In the genomic region with DNA sequence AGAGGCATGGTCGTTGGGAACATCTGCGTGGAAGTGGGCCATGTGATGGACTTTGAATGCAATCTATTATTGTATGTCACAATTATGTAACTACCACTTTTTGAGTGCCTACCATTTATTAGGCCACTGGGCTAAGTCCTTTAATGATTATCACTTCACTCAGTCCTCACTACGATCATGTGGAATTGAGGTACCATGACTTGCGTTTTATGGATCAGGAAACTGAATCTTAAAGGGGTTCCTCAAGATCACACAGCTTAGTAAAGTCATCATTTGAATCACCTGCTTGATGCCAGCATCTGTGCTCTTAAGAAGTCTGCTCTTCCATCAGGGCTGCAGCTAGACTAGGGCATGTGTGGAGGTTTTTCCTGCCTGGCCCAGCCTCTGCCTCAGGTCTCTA, we compare ENCODE assay signal across 19 cellular contexts.
"Had no signal": no experiment of that assay in that cellular context is flagged by ENCODE, and none has a peak within 500 bp of the region (broad histone marks: within the 10 kb centered on the region; RNA-seq: fewer than 3 reads in every experiment).

No MANE protein-coding gene starts in this region.

- H3K4me3 ChIP-seq: coronary artery, mucosa of descending colon, SJSA1, tibial artery had no signal

- H3K27me3 Mint-ChIP-seq: activated CD8-positive, alpha-beta memory T cell treated with anti-CD3 and anti-CD28 coated beads, Interleukin-2, amount 10 ng/mL, durations not matched to agents 7 days and 5 days; activated T-helper 17 cell treated with anti-CD3 and anti-CD28 coated beads, Interleukin-2, amount 50 U/mL, for 72 hours; central memory CD8-positive, alpha-beta T cell; naive thymus-derived CD4-positive, alpha-beta T cell had no signal

- H3K4me1 Mint-ChIP-seq: activated CD8-positive, alpha-beta memory T cell treated with anti-CD3 and anti-CD28 coated beads, Interleukin-2, amount 10 ng/mL, durations not matched to agents 7 days and 5 days; activated T-helper 17 cell treated with anti-CD3 and anti-CD28 coated beads, Interleukin-2, amount 50 U/mL, for 72 hours; central memory CD8-positive, alpha-beta T cell had no signal

- H3K27ac Mint-ChIP-seq: activated CD8-positive, alpha-beta memory T cell treated with anti-CD3 and anti-CD28 coated beads, Interleukin-2, amount 10 ng/mL, durations not matched to agents 7 days and 5 days; activated T-helper 17 cell treated with anti-CD3 and anti-CD28 coated beads, Interleukin-2, amount 50 U/mL, for 72 hours; stimulated activated memory B cell treated with anti-CD40 and anti-IgM and Interleukin-4, amounts not matched to agents 10 μg/mL and 1 μg/mL and 100 μg/mL, for 72 hours had no signal

- DNase-seq: activated CD4-positive, alpha-beta T cell treated with anti-CD3 and anti-CD28 coated beads for 48 hours; activated CD8-positive, alpha-beta memory T cell treated with anti-CD3 and anti-CD28 coated beads, Interleukin-2, amount 10 ng/mL, durations not matched to agents 7 days and 5 days; activated naive CD4-positive, alpha-beta T cell treated with anti-CD3 and anti-CD28 coated beads, Interleukin-2, amount 50 U/mL, for 16 hours; anterior cingulate cortex; brain microvascular endothelial cell; mucosa of descending colon; naive thymus-derived CD4-positive, alpha-beta T cell; stimulated activated CD4-positive, alpha-beta T cell treated with anti-CD3 and anti-CD28 coated beads, Interleukin-12 subunit alpha, Interleukin-12 subunit beta, amount 100 ng/mL, for 4 hours; tibial artery had no signal

- ATAC-seq: activated CD8-positive, alpha-beta memory T cell treated with anti-CD3 and anti-CD28 coated beads, Interleukin-2, amount 10 ng/mL, durations not matched to agents 7 days and 5 days; activated T-helper 17 cell treated with anti-CD3 and anti-CD28 coated beads, Interleukin-2, amount 50 U/mL, for 72 hours; esophagus mucosa; left lobe of liver; mucosa of descending colon; naive thymus-derived CD4-positive, alpha-beta T cell; stimulated activated memory B cell treated with anti-CD40 and anti-IgM and Interleukin-4, amounts not matched to agents 10 μg/mL and 1 μg/mL and 100 μg/mL, for 72 hours had no signal

- H3K4me3 Mint-ChIP-seq: activated CD8-positive, alpha-beta memory T cell treated with anti-CD3 and anti-CD28 coated beads, Interleukin-2, amount 10 ng/mL, durations not matched to agents 7 days and 5 days; activated T-helper 17 cell treated with anti-CD3 and anti-CD28 coated beads, Interleukin-2, amount 50 U/mL, for 72 hours; central memory CD8-positive, alpha-beta T cell; stimulated activated memory B cell treated with anti-CD40 and anti-IgM and Interleukin-4, amounts not matched to agents 10 μg/mL and 1 μg/mL and 100 μg/mL, for 72 hours had no signal

- H3K9me3 ChIP-seq: mucosa of descending colon, SJSA1, tibial artery had no signal

- FAIRE-seq: keratinocyte, urothelium cell line had no signal

- H3K27ac ChIP-seq: brain microvascular endothelial cell, coronary artery, SJSA1, tibial artery, VCaP had no signal

- H3K9me3 Mint-ChIP-seq: activated T-helper 17 cell treated with anti-CD3 and anti-CD28 coated beads, Interleukin-2, amount 50 U/mL, for 72 hours; central memory CD8-positive, alpha-beta T cell; naive thymus-derived CD4-positive, alpha-beta T cell; stimulated activated memory B cell treated with anti-CD40 and anti-IgM and Interleukin-4, amounts not matched to agents 10 μg/mL and 1 μg/mL and 100 μg/mL, for 72 hours had no signal

- H3K36me3 ChIP-seq: brain microvascular endothelial cell, SJSA1, tibial artery had no signal

- H3K36me3 Mint-ChIP-seq: activated CD8-positive, alpha-beta memory T cell treated with anti-CD3 and anti-CD28 coated beads, Interleukin-2, amount 10 ng/mL, durations not matched to agents 7 days and 5 days; naive thymus-derived CD4-positive, alpha-beta T cell; stimulated activated memory B cell treated with anti-CD40 and anti-IgM and Interleukin-4, amounts not matched to agents 10 μg/mL and 1 μg/mL and 100 μg/mL, for 72 hours had no signal

- H3K27me3 ChIP-seq: SJSA1, tibial artery had no signal
